ENCODE assay signal across 30 cellular contexts in genomic region chr20:49496043-49496442, GRCh38. TPM values are rescaled to one million over a fixed set of nuclear protein-coding genes. Genes with fewer than 3 reads are reported as not detected.
"Had no signal": no experiment of that assay in that cellular context is flagged by ENCODE, and none has a peak within 500 bp of the region (broad histone marks: within the 10 kb centered on the region; RNA-seq: fewer than 3 reads in every experiment).

No MANE protein-coding gene starts in this region.

- H3K4me3 ChIP-seq: ovary, psoas muscle, skin epidermis, smooth muscle cell, spleen, suprapubic skin, testis, tibial artery, transverse colon, upper lobe of right lung, vagina had no signal

- DNase-seq: naive thymus-derived CD8-positive, alpha-beta T cell; nephron progenitor cell; occipital lobe; ovary; psoas muscle; right cardiac atrium; spleen; stimulated activated CD4-positive, alpha-beta T cell treated with anti-CD3 and anti-CD28 coated beads, Interleukin-12 subunit alpha, Interleukin-12 subunit beta, amount 100 ng/mL, for 4 hours; stimulated activated CD4-positive, alpha-beta T cell treated with anti-CD3 and anti-CD28 coated beads, Interleukin-1b, Interleukin-23, amount 100 ng/mL, for 48 hours; stimulated activated CD4-positive, alpha-beta T cell treated with anti-CD3 and anti-CD28 coated beads, Interleukin-4, amount 100 ng/mL, for 1 hour; stimulated activated CD4-positive, alpha-beta T cell treated with anti-CD3 and anti-CD28 coated beads, Interleukin-4, amount 100 ng/mL, for 4 hours; stimulated activated CD8-positive, alpha-beta memory T cell treated with anti-CD3 and anti-CD28 coated beads, Interleukin-4, amount 100 ng/mL, for 48 hours; stimulated activated naive CD4-positive, alpha-beta T cell; stimulated activated naive CD8-positive, alpha-beta T cell treated with anti-CD3 and anti-CD28 coated beads, Interleukin-15, amount 100 ng/mL, for 72 hours; stimulated activated naive CD8-positive, alpha-beta T cell treated with anti-CD3 and anti-CD28 coated beads, Interleukin-15, Interleukin-2, amounts not matched to agents 100 U/mL and 50 U/mL, for 24 hours; substantia nigra; testis; tibial artery; transverse colon; upper lobe of right lung had no signal

- H3K4me1 Mint-ChIP-seq: neural crest cell; stimulated activated memory B cell treated with anti-CD40 and anti-IgM and Interleukin-4, amounts not matched to agents 10 μg/mL and 1 μg/mL and 100 μg/mL, for 72 hours; stimulated activated naive CD8-positive, alpha-beta T cell treated with anti-CD3 and anti-CD28 coated beads, Interleukin-15, amount 100 ng/mL, for 72 hours had no signal

- H3K36me3 ChIP-seq: ovary, spleen, suprapubic skin, tibial artery, transverse colon, upper lobe of right lung, vagina had no signal

- H3K36me3 Mint-ChIP-seq: naive thymus-derived CD8-positive, alpha-beta T cell; natural killer cell treated with Interleukin-12 subunit alpha and Interleukin-12 subunit beta and Interleukin-15 and Interleukin-18, amount 100 ng/mL, for 72 hours; stimulated activated memory B cell treated with anti-CD40 and anti-IgM and Interleukin-4, amounts not matched to agents 10 μg/mL and 1 μg/mL and 100 μg/mL, for 72 hours; type B pancreatic cell had no signal

- H3K9me3 Mint-ChIP-seq: nephron progenitor cell, neural crest cell, type B pancreatic cell had no signal

- ATAC-seq: naive thymus-derived CD8-positive, alpha-beta T cell; right cardiac atrium; sciatic nerve; stimulated activated memory B cell treated with anti-CD40 and anti-IgM and Interleukin-4, amounts not matched to agents 10 μg/mL and 1 μg/mL and 100 μg/mL, for 72 hours; stimulated activated naive CD8-positive, alpha-beta T cell treated with anti-CD3 and anti-CD28 coated beads, Interleukin-15, amount 100 ng/mL, for 72 hours; stimulated activated naive CD8-positive, alpha-beta T cell treated with anti-CD3 and anti-CD28 coated beads, Interleukin-15, Interleukin-2, amounts not matched to agents 100 U/mL and 50 U/mL, for 24 hours; upper lobe of right lung had no signal

- H3K27me3 ChIP-seq: ovary, testis, tibial artery, vagina had no signal

- H3K9me3 ChIP-seq: ovary, psoas muscle, suprapubic skin, testis, tibial artery, transverse colon, upper lobe of right lung, vagina had no signal

- H3K4me1 ChIP-seq: parathyroid adenoma, psoas muscle, spleen, suprapubic skin, testis, tibial artery, transverse colon, upper lobe of right lung, vagina had no signal

- H2AFZ ChIP-seq: parathyroid adenoma had no signal

- H3K27ac ChIP-seq: ovary, parathyroid adenoma, psoas muscle, skin epidermis, spleen, suprapubic skin, testis, tibial artery, transverse colon, upper lobe of right lung, vagina had no signal

- H3K9ac ChIP-seq: parathyroid adenoma had no signal

- H3K4me3 Mint-ChIP-seq: naive thymus-derived CD8-positive, alpha-beta T cell; natural killer cell treated with Interleukin-12 subunit alpha and Interleukin-12 subunit beta and Interleukin-15 and Interleukin-18, amount 100 ng/mL, for 72 hours; nephron progenitor cell; neural crest cell; stimulated activated memory B cell treated with anti-CD40 and anti-IgM and Interleukin-4, amounts not matched to agents 10 μg/mL and 1 μg/mL and 100 μg/mL, for 72 hours; stimulated activated naive CD8-positive, alpha-beta T cell treated with anti-CD3 and anti-CD28 coated beads, Interleukin-15, amount 100 ng/mL, for 72 hours; type B pancreatic cell had no signal

- H3K4me2 ChIP-seq: smooth muscle cell had no signal

- H3K79me2 ChIP-seq: parathyroid adenoma had no signal

RNA-seq across cellular contexts. Expression of gene KCNB1, which starts 13.6 kb away (rescaled TPM):
- total RNA-seq: natural killer cell treated with Interleukin-12 subunit alpha and Interleukin-12 subunit beta and Interleukin-15 and Interleukin-18, amount 100 ng/mL, for 72 hours; smooth muscle cell had no signal
- polyA plus RNA-seq: naive thymus-derived CD8-positive, alpha-beta T cell; smooth muscle cell had no signal
